ENCODE assay signal across 19 cellular contexts in the genomic region with DNA sequence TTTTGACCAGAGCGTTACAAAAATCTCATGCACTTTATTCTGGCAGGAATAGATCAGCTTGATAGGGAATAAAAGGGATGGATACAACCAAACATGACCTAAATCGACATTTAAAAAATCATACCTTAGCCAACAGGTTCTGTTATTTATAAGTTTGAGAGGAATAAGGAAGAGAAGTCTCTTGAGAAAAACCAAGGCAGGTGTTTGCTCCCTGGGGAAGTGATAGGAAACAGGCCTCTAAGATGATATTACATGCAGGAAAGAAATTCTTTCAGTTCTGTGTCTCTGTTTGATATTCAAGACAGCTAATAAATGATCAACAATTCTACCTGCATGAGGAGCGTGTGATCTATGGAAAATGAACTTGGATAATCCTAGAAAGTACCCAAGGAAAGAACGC.
DNase-seq lines count a peak whose midpoint lies in the region; ATAC-seq, FAIRE-seq and TF ChIP-seq lines count a peak whose summit lies in the region.
"Had no signal": no experiment of that assay in that cellular context is flagged by ENCODE, and none has a peak within 500 bp of the region (broad histone marks: within the 10 kb centered on the region; RNA-seq: fewer than 3 reads in every experiment).

No MANE protein-coding gene starts in this region.

- peak overlapping the region; percentile 67 for H2AFZ ChIP-seq in DND-41 (ENCODE audit: low read depth, low read length)
- peak overlapping the region; percentile 12 for H2AFZ ChIP-seq in neuron (ENCODE audit: low read depth, low read length)

- H3K9me3 ChIP-seq in DND-41 (ENCODE audit: insufficient read depth, low read length, severe bottlenecking) (no peaks in the 10 kb centered on the region), SK-N-MC (ENCODE audit: low read depth, low read length) (no peaks in the 10 kb centered on the region), neuron (ENCODE audit: low read length) (no peaks in the 10 kb centered on the region)
- H3K9me3 ChIP-seq: SJCRH30 had no signal

- FAIRE-seq in GM12892 (lab: Jason Lieb, UNC): no peak

- H3K4me1 ChIP-seq in DND-41 (ENCODE audit: insufficient read depth, low read length): peaks cover 58% of the 10 kb centered on the region
- H3K4me1 ChIP-seq in neuron (ENCODE audit: insufficient read depth, low read length): no peaks in the 10 kb centered on the region

- peak overlapping the region; percentile 49 for H3K4me2 ChIP-seq in DND-41 (ENCODE audit: insufficient read depth, low read length)

- no peaks in the 10 kb centered on the region for H3K9me3 Mint-ChIP-seq in nephron progenitor cell

- no peaks in the 10 kb centered on the region for H4K20me1 ChIP-seq in DND-41 (ENCODE audit: insufficient read depth, low read length)

- H3K4me3 ChIP-seq in DND-41 (ENCODE audit: low read depth in 1 of 2, low read length in 2 of 2) (no peak overlapping the region), SK-N-MC (no peak overlapping the region), neuron (ENCODE audit: low read length) (no peak overlapping the region)
- H3K4me3 ChIP-seq: SJCRH30 had no signal

- H3K4me1 Mint-ChIP-seq in nephron progenitor cell: no peaks in the 10 kb centered on the region
- H3K4me1 Mint-ChIP-seq: CD4-positive, alpha-beta memory T cell; T-helper 17 cell had no signal

- peak; percentile 23; the same call in 2 of the 3 replicates for ATAC-seq in DND-41 (ENCODE audit: insufficient read depth, low read depth)
- ATAC-seq in HG02642 (IDR thresholded peaks at IDR 0.05; ENCODE audit: poor library complexity, unreplicated experiment): no peak
- ATAC-seq: Panc1 had no signal

- H3K36me3 ChIP-seq in DND-41 (ENCODE audit: insufficient read depth, low read length) (no peaks in the 10 kb centered on the region), SK-N-MC (ENCODE audit: insufficient read depth, low read length) (no peaks in the 10 kb centered on the region), neuron (ENCODE audit: insufficient read depth, low read length) (no peaks in the 10 kb centered on the region)
- H3K36me3 ChIP-seq: SJCRH30 had no signal

- no peaks in the 10 kb centered on the region for H3K27me3 Mint-ChIP-seq in nephron progenitor cell (ENCODE audit: low read depth, poor library complexity)

- H3K9ac ChIP-seq in DND-41 (ENCODE audit: low read depth, low read length): peak overlapping the region; percentile 53
- H3K9ac ChIP-seq in SK-N-MC (ENCODE audit: insufficient read length): no peak overlapping the region

- H3K4me3 Mint-ChIP-seq in nephron progenitor cell: no peak overlapping the region
- H3K4me3 Mint-ChIP-seq: CD4-positive, alpha-beta memory T cell; T-helper 17 cell had no signal

- H3K27me3 ChIP-seq in DND-41 (ENCODE audit: insufficient read depth, low read length, poor library complexity) (no peaks in the 10 kb centered on the region), neuron (ENCODE audit: insufficient read depth, low read length) (no peaks in the 10 kb centered on the region)
- H3K27me3 ChIP-seq: SJCRH30 had no signal

- DNase-seq in DND-41 (no peak), Kasumi-1 (lab: John Stamatoyannopoulos, UW) (peak; percentile 55 to 63), SK-N-MC (ENCODE audit: low read depth, low spot score) (no peak), GM12892 (ENCODE audit: insufficient read length) (no peak), nephron progenitor cell (no peak), HuH-7 (ENCODE audit: low spot score) (no peak)
- DNase-seq: ACHN; CD4-positive, alpha-beta memory T cell; DMS153; NCI-H1105 treated with DMSO at 0.1 percent for 48 hours; NCI-H1694; NCI-H2081 treated with DMSO at 0.1 percent for 48 hours; NCI-H510A treated with DMSO at 0.1 percent for 48 hours; NCI-H774; SJCRH30; T-helper 17 cell had no signal

- H3K36me3 Mint-ChIP-seq in nephron progenitor cell (ENCODE audit: low read depth): no peaks in the 10 kb centered on the region
- H3K36me3 Mint-ChIP-seq: CD4-positive, alpha-beta memory T cell had no signal

- H3K79me2 ChIP-seq in DND-41 (ENCODE audit: insufficient read depth, low read length): no peaks in the 10 kb centered on the region

- TF ChIP-seq CTCF in DND-41 (IDR thresholded peaks at IDR 0.05; ENCODE audit: borderline replicate concordance, extremely low read depth, low read length, poor library complexity, severe bottlenecking) (no peak), nephron progenitor cell (IDR thresholded peaks at IDR 0.05) (no peak)

- peak overlapping the region; percentile 87 for H3K27ac ChIP-seq in DND-41 (ENCODE audit: low read length)
- H3K27ac ChIP-seq in SK-N-MC: peak overlapping the region; percentile 56; the same call in 1 of the 2 replicates
- H3K27ac ChIP-seq: SJCRH30 had no signal

- no peak for TF ChIP-seq POLR2A in GM12892 (IDR thresholded peaks at IDR 0.05; ENCODE audit: low read depth, low read length)

- H3K27ac Mint-ChIP-seq in nephron progenitor cell: no peak overlapping the region
- H3K27ac Mint-ChIP-seq: CD4-positive, alpha-beta memory T cell; T-helper 17 cell had no signal

Comparison
In these comparisons a context has a peak if more than half of its experiments do, and no peak if none do; other contexts are left out.
1. DNase-seq: peak in Kasumi-1 (2 of 2); none in DND-41 (single experiment), SK-N-MC (single experiment), GM12892 (single experiment), nephron progenitor cell (single experiment) and HuH-7 (single experiment).